In the genomic region with DNA sequence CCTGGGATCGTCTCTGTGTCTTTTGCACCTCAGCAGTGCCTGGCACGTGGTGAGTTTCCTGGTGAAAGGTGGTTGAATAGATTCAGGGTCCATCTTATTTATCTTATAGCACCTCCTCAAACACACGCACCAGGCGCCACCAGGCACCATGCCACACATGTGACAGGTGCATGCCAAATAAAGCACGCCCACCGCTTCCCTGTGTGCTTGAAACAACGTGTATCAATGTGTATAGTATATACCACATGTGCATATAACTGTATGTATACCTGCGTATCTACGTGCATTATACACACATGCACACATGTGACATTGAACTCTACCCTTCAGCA, we compare ENCODE assay signal across 17 cellular contexts. TPM values are rescaled to one million over a fixed set of nuclear protein-coding genes. Genes with fewer than 3 reads are reported as not detected.
"Had no signal": no experiment of that assay in that cellular context is flagged by ENCODE, and none has a peak within 500 bp of the region (broad histone marks: within the 10 kb centered on the region; RNA-seq: fewer than 3 reads in every experiment).

No MANE protein-coding gene starts in this region.

- H3K9me3 Mint-ChIP-seq: activated B cell treated with CpG ODN at 0.5 μM for 24 hours; activated CD4-positive, alpha-beta memory T cell treated with anti-CD3 and anti-CD28 coated beads for 36 hours; effector memory CD8-positive, alpha-beta T cell; memory B cell; stimulated activated effector memory CD8-positive, alpha-beta T cell treated with anti-CD3 and anti-CD28 coated beads, Interleukin-12 subunit alpha, Interleukin-12 subunit beta, amount 100 ng/mL, for 72 hours had no signal

- H3K36me3 ChIP-seq: cardiac muscle cell, ovary, stomach, vagina had no signal

- H3K4me2 ChIP-seq: smooth muscle cell had no signal

- H3K36me3 Mint-ChIP-seq: activated CD4-positive, alpha-beta memory T cell treated with anti-CD3 and anti-CD28 coated beads for 36 hours; activated naive CD8-positive, alpha-beta T cell; memory B cell; stimulated activated effector memory CD8-positive, alpha-beta T cell treated with anti-CD3 and anti-CD28 coated beads, Interleukin-12 subunit alpha, Interleukin-12 subunit beta, amount 100 ng/mL, for 72 hours had no signal

- H3K9me3 ChIP-seq: mucosa of descending colon, ovary, stomach, vagina had no signal

- H3K27ac Mint-ChIP-seq: activated B cell treated with CpG ODN at 0.5 μM for 24 hours; activated CD4-positive, alpha-beta memory T cell treated with anti-CD3 and anti-CD28 coated beads for 36 hours; activated naive CD8-positive, alpha-beta T cell; effector memory CD8-positive, alpha-beta T cell; memory B cell; stimulated activated effector memory CD8-positive, alpha-beta T cell treated with anti-CD3 and anti-CD28 coated beads, Interleukin-12 subunit alpha, Interleukin-12 subunit beta, amount 100 ng/mL, for 72 hours had no signal

- H3K4me3 Mint-ChIP-seq: activated B cell treated with CpG ODN at 0.5 μM for 24 hours; activated CD4-positive, alpha-beta memory T cell treated with anti-CD3 and anti-CD28 coated beads for 36 hours; activated naive CD8-positive, alpha-beta T cell; effector memory CD8-positive, alpha-beta T cell; memory B cell; stimulated activated effector memory CD8-positive, alpha-beta T cell treated with anti-CD3 and anti-CD28 coated beads, Interleukin-12 subunit alpha, Interleukin-12 subunit beta, amount 100 ng/mL, for 72 hours had no signal

- ATAC-seq: effector memory CD8-positive, alpha-beta T cell; mucosa of descending colon; sciatic nerve; stimulated activated effector memory CD8-positive, alpha-beta T cell treated with anti-CD3 and anti-CD28 coated beads, Interleukin-12 subunit alpha, Interleukin-12 subunit beta, amount 100 ng/mL, for 72 hours had no signal

- DNase-seq: activated B cell treated with CpG ODN at 0.5 μM for 24 hours; activated CD4-positive, alpha-beta memory T cell treated with anti-CD3 and anti-CD28 coated beads for 36 hours; activated CD4-positive, alpha-beta T cell treated with anti-CD3 and anti-CD28 coated beads for 4 hours; effector memory CD8-positive, alpha-beta T cell; mucosa of descending colon; naive B cell; ovary; stimulated activated CD4-positive, alpha-beta T cell treated with anti-CD3 and anti-CD28 coated beads, Interleukin-4, amount 100 ng/mL, for 1 hour; stomach; trophoblast cell had no signal

- H3K27ac ChIP-seq: cardiac muscle cell, ovary, stomach, vagina had no signal

- H3K4me3 ChIP-seq: cardiac muscle cell, mucosa of descending colon, ovary, smooth muscle cell, stomach, vagina had no signal

- H3K27me3 ChIP-seq: cardiac muscle cell, ovary, stomach, vagina had no signal

- H3K4me1 Mint-ChIP-seq: activated B cell treated with CpG ODN at 0.5 μM for 24 hours; memory B cell; naive B cell; stimulated activated effector memory CD8-positive, alpha-beta T cell treated with anti-CD3 and anti-CD28 coated beads, Interleukin-12 subunit alpha, Interleukin-12 subunit beta, amount 100 ng/mL, for 72 hours had no signal

RNA-seq across cellular contexts. Expression of a gene that starts 9.9 kb away (rescaled TPM):
- total RNA-seq: activated B cell treated with CpG ODN at 0.5 μM for 24 hours had no signal
